8 cellular contexts compared by ENCODE assay signal in the genomic region with DNA sequence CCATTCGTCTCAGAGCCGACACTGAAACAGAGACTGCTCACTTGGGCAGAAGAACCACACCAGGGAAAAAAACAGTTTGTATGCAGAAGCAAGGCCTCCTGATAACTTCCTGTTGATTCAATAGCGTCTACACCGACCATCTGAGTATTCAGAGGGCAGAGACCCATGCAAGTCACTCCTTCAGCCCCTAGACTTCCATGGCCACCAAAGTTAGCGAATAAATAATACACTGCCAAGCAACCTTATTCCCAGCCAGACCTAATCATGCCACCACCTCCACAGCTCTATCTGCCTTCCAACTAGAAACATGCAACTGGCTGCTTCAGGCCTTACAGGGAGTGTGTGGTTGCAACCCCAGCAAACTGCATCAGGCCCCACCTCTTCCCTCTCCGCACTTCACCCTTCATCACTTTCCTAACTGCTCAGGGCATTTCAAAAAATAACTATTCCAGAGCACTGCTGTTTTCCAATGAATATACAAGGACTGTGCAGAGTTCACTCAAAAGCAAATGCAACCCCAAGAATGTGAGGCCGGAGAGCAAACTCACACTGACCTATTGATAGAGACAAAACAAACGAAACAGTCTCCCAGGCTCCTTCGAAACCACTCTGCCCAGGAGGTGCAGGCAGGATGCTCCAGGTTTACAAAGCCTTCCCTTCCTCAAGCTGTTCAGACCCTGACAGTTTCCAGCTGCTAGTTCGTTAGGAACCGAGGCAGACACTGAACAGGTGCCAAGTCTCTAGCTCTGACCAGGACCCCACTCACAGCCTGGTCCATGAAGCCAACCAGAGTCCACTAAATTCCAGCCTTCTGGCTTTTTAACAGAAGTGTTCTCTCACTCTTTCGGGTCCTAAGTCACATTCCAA. TPM values are rescaled to one million over a fixed set of nuclear protein-coding genes. Genes with fewer than 3 reads are reported as not detected.
DNase-seq lines count a peak whose midpoint lies in the region; ATAC-seq and TF ChIP-seq lines count a peak whose summit lies in the region.

No MANE protein-coding gene starts in this region.

- H3K4me1 Mint-ChIP-seq in CD8-positive, alpha-beta memory T cell = peaks cover 71 to 79% (median 72%) of the 10 kb centered on the region in 3 donors
- H3K4me1 Mint-ChIP-seq in MCF 10A (ENCODE audit: insufficient read depth, unreplicated experiment) = peaks cover 51% of the 10 kb centered on the region
- H3K4me1 Mint-ChIP-seq in mesothelial cell of epicardium = peaks cover 63% of the 10 kb centered on the region

- peaks cover 68% of the 10 kb centered on the region for H3K4me1 ChIP-seq in CD8-positive, alpha-beta memory T cell (ENCODE audit: insufficient read depth, low read length)

- H3K4me3 ChIP-seq in CD8-positive, alpha-beta memory T cell (ENCODE audit: low read length) = peak overlapping the region; percentile 28

- intact Hi-C loops in MCF 10A (cut with micrococcal nuclease) = loop anchor here (10.0 kb wide), 1 partner anchor 145 kb away; no protein-coding TSS in a partner anchor

- peaks cover 0 to 11% (median 4%) of the 10 kb centered on the region in 3 donors for H3K36me3 Mint-ChIP-seq in CD8-positive, alpha-beta memory T cell
- H3K36me3 Mint-ChIP-seq in MCF 10A (ENCODE audit: insufficient read depth, unreplicated experiment) (peaks cover 5% of the 10 kb centered on the region), mesothelial cell of epicardium (no peaks in the 10 kb centered on the region)

- no TSS peak for BruUV-seq in MCF 10A (replicated peaks; lab: Mats Ljungman, UMichigan)

- DNase-seq in CD8-positive, alpha-beta memory T cell = peak in 2 of 5 donors; percentile 36 to 39
- DNase-seq in MCF 10A (ENCODE audit: unreplicated experiment) = no peak
- DNase-seq in mesothelial cell of epicardium (ENCODE audit: low spot score in 2 of 2, unreplicated experiment in 2 of 2) = no peak
- no peak for DNase-seq in NCI-H128 (lab: John Stamatoyannopoulos, UW; ENCODE audit: unreplicated experiment)

- TF ChIP-seq CTCF in MCF 10A (IDR thresholded peaks at IDR 0.05; ENCODE audit: unreplicated experiment) = no peak
- TF ChIP-seq CTCF in mesothelial cell of epicardium (IDR thresholded peaks at IDR 0.05; ENCODE audit: unreplicated experiment) = no peak

- H3K9me3 ChIP-seq in CD8-positive, alpha-beta memory T cell (ENCODE audit: low read length) = no peaks in the 10 kb centered on the region
- no peaks in the 10 kb centered on the region for H3K9me3 ChIP-seq in KOPT-K1 (ENCODE audit: insufficient read depth, low read length, poor library complexity, severe bottlenecking)

- H3K27me3 Mint-ChIP-seq in CD8-positive, alpha-beta memory T cell = peaks cover 0 to 5% of the 10 kb centered on the region in 2 donors
- H3K27me3 Mint-ChIP-seq in MCF 10A (ENCODE audit: insufficient read depth, unreplicated experiment) = no peaks in the 10 kb centered on the region
- no peaks in the 10 kb centered on the region for H3K27me3 Mint-ChIP-seq in mesothelial cell of epicardium (ENCODE audit: low read depth)

- H3K36me3 ChIP-seq in CD8-positive, alpha-beta memory T cell (ENCODE audit: insufficient read depth, low read length) = no peaks in the 10 kb centered on the region
- no peaks in the 10 kb centered on the region for H3K36me3 ChIP-seq in KOPT-K1 (ENCODE audit: insufficient read depth, low read length)

- CTCF ChIA-PET in CD8-positive, alpha-beta memory T cell (lab: Charles Lee) = interaction anchor here (0.8 to 1.3 kb wide), 6 partner anchors 10 to 179 kb away, joined by 3 to 8 read pairs (median 4); no protein-coding TSS in a partner anchor
- CTCF ChIA-PET in MCF 10A (lab: Yijun Ruan, JAX) = interaction anchor here (0.5 to 2.2 kb wide), 10 partner anchors 11 to 290 kb away, joined by 3 to 9 read pairs (median 3); no protein-coding TSS in a partner anchor

- H3K27me3 ChIP-seq in CD8-positive, alpha-beta memory T cell (ENCODE audit: insufficient read depth, low read length, poor library complexity, severe bottlenecking) = no peaks in the 10 kb centered on the region

- ATAC-seq in GM21528 (IDR thresholded peaks at IDR 0.05; ENCODE audit: low FRiP score, unreplicated experiment) (no peak), HG03175 (IDR thresholded peaks at IDR 0.05; ENCODE audit: unreplicated experiment) (no peak), GM21529 (IDR thresholded peaks at IDR 0.05; ENCODE audit: unreplicated experiment) (no peak)

- H3K4me3 Mint-ChIP-seq in CD8-positive, alpha-beta memory T cell = peak overlapping the region; percentile 87 to 98 (median 96)
- peak overlapping the region; percentile 98 for H3K4me3 Mint-ChIP-seq in MCF 10A (ENCODE audit: unreplicated experiment)
- H3K4me3 Mint-ChIP-seq in mesothelial cell of epicardium = peak overlapping the region; percentile 46

- no peak overlapping the region for H3K27ac ChIP-seq in CD8-positive, alpha-beta memory T cell (ENCODE audit: low read depth, low read length)
- peak overlapping the region; percentile 93 for H3K27ac ChIP-seq in KOPT-K1 (ENCODE audit: low read depth, low read length, poor library complexity, severe bottlenecking)

- POLR2A ChIA-PET in CD8-positive, alpha-beta memory T cell (lab: Charles Lee) = interaction anchor here (0.6 to 2.1 kb wide), 2 partner anchors 9 to 92 kb away, joined by 3 to 9 read pairs; partner anchors contain the start of gene CARHSP1
- POLR2A ChIA-PET in MCF 10A (lab: Yijun Ruan, JAX) = interaction anchor here (0.6 to 0.7 kb wide), 2 partner anchors 10 to 12 kb away, joined by 3 to 5 read pairs; no protein-coding TSS in a partner anchor

- no peaks in the 10 kb centered on the region for H3K9me3 Mint-ChIP-seq in CD8-positive, alpha-beta memory T cell
- no peaks in the 10 kb centered on the region for H3K9me3 Mint-ChIP-seq in MCF 10A (ENCODE audit: unreplicated experiment)
- H3K9me3 Mint-ChIP-seq in mesothelial cell of epicardium = no peaks in the 10 kb centered on the region

- peak overlapping the region; percentile 36 to 98 (median 91) for H3K27ac Mint-ChIP-seq in CD8-positive, alpha-beta memory T cell
- peak overlapping the region; percentile 23 for H3K27ac Mint-ChIP-seq in MCF 10A (ENCODE audit: low read depth, unreplicated experiment)
- peak overlapping the region; percentile 34 for H3K27ac Mint-ChIP-seq in mesothelial cell of epicardium

RNA-seq across cellular contexts. Expression of gene USP7, which starts 3.6 kb away (rescaled TPM):
- 100 to 1,000 TPM; 189 to 192 TPM for total RNA-seq in CD8-positive, alpha-beta memory T cell
- polyA plus RNA-seq in CD8-positive, alpha-beta memory T cell = 12.6 TPM
- 81.2 and 108 TPM in 2 replicates for total RNA-seq in MCF 10A (2022)
- total RNA-seq in mesothelial cell of epicardium = 135 to 139 TPM (median 136 TPM) in 3 replicates

Comparison
In these comparisons a context has a peak if more than half of its experiments do, and no peak if none do; other contexts are left out.
1. H3K27ac Mint-ChIP-seq: peak in every context shown above with its lines; median percentile 91 in CD8-positive, alpha-beta memory T cell; 34 in mesothelial cell of epicardium; 23 in MCF 10A.
2. H3K4me3 Mint-ChIP-seq: peak in every context shown above with its lines; median percentile 98 in MCF 10A; 96 in CD8-positive, alpha-beta memory T cell; 46 in mesothelial cell of epicardium.